In genomic region chrX:131633285-131633917, GRCh38 we compare ENCODE assay signal across 8 cellular contexts.
A peak's percentile ranks its signal among the peaks of the same experiment; 100 is the strongest.
DNase-seq lines count a peak whose midpoint lies in the region; ATAC-seq and TF ChIP-seq lines count a peak whose summit lies in the region.

No MANE protein-coding gene starts in this region.

- intact Hi-C loops in psoas muscle (cut with DNase I): loop anchor here in 1 of 2 donors (5.0 to 10.0 kb wide), 3 partner anchors 269 to 656 kb away; no protein-coding TSS in a partner anchor

- ATAC-seq in GM21360 (IDR thresholded peaks at IDR 0.05; ENCODE audit: unreplicated experiment): peak; percentile 93
- peak; percentile 57 to 79 (median 75) for ATAC-seq in psoas muscle
- ATAC-seq in omental fat pad (ENCODE audit: low FRiP score): no peak

- TF ChIP-seq CTCF in psoas muscle (IDR thresholded peaks at IDR 0.05) (peak; percentile 81), omental fat pad (IDR thresholded peaks at IDR 0.05) (no peak)

- peaks cover 0 to 40% (median 0%) of the 10 kb centered on the region in 3 donors for H3K27me3 ChIP-seq in psoas muscle (ENCODE audit: insufficient read depth in 3 of 3, low read length in 2 of 3)

- no peaks in the 10 kb centered on the region for H3K9me3 ChIP-seq in psoas muscle

- no peak overlapping the region for H3K27ac ChIP-seq in psoas muscle

- no peaks in the 10 kb centered on the region for H3K4me1 ChIP-seq in psoas muscle

- DNase-seq in Daoy (ENCODE audit: low read depth) (peak; percentile 56), HuH-7 (ENCODE audit: low spot score) (peak; percentile 26), RPMI7951 (ENCODE audit: low read depth) (peak; percentile 40), glomerular endothelial cell (ENCODE audit: extremely low read depth, low read depth, low spot score) (peak; percentile 7), psoas muscle (no peak), omental fat pad (ENCODE audit: low spot score) (no peak)
- peak; percentile 11 for DNase-seq in activated naive CD4-positive, alpha-beta T cell treated with Interleukin-2 at 50 U/mL for 16 hours

- WGBS in psoas muscle, 3 donors: 47 to 63% (median 56%) methylated on average over 13 of the region's 13 CpGs

- H3K4me3 ChIP-seq in psoas muscle: no peak overlapping the region

- H3K36me3 ChIP-seq in psoas muscle (ENCODE audit: insufficient read depth in 1 of 2, low read depth in 1 of 2): no peaks in the 10 kb centered on the region

Comparison
In these comparisons a context has a peak if more than half of its experiments do, and no peak if none do; other contexts are left out.
1. DNase-seq: peak in Daoy (single experiment), HuH-7 (single experiment), RPMI7951 (single experiment), activated naive CD4-positive, alpha-beta T cell treated with Interleukin-2 at 50 U/mL for 16 hours (single experiment) and glomerular endothelial cell (single experiment); none in psoas muscle (0 of 2) and omental fat pad (single experiment).